28 cellular contexts compared by ENCODE assay signal in the genomic region with DNA sequence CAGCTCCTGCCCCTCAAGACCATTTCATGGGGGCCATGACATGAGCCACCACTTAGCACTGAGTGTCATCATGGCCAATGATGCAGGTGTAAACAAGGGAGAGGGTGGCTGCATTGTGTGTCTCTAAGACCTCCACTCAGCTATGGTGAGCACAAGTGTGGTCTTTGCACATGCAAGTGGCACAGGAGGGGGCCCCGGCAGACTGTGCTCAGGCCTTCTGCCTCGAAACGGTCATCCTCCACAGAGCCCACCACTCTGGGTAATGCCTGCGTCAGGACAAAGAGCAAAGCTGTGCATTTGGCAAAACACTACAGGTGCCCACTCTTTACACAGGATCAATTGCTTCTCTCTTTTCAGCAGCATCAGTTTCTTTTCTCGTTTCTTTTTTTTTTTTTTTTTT.
"Had no signal": no experiment of that assay in that cellular context is flagged by ENCODE, and none has a peak within 500 bp of the region (broad histone marks: within the 10 kb centered on the region; RNA-seq: fewer than 3 reads in every experiment).

No MANE protein-coding gene starts in this region.

- H3K27ac ChIP-seq: colonic mucosa, gastrocnemius medialis, left lung, neural progenitor cell, prostate gland, right atrium auricular region, sigmoid colon, thoracic aorta had no signal

- H3K9me3 Mint-ChIP-seq: dendritic cell treated with granulocyte-macrophage colony-stimulating factor and Interleukin-4, amounts not matched to agents 40 ng/mL and 50 ng/mL, for 4 days; endodermal cell; naive thymus-derived CD4-positive, alpha-beta T cell; nephron; neural progenitor cell; stimulated activated memory B cell treated with anti-CD40 and anti-IgM and Interleukin-4, amounts not matched to agents 10 μg/mL and 1 μg/mL and 100 μg/mL, for 72 hours; type B pancreatic cell had no signal

- H3K27me3 ChIP-seq: colonic mucosa, gastrocnemius medialis, left lung, neural progenitor cell, right atrium auricular region, sigmoid colon had no signal

- FAIRE-seq: islet of Langerhans, urothelium cell line had no signal

- H3K27ac Mint-ChIP-seq: endodermal cell; naive thymus-derived CD4-positive, alpha-beta T cell; neural progenitor cell; stimulated activated memory B cell treated with anti-CD40 and anti-IgM and Interleukin-4, amounts not matched to agents 10 μg/mL and 1 μg/mL and 100 μg/mL, for 72 hours had no signal

- H3K4me1 Mint-ChIP-seq: stimulated activated memory B cell treated with anti-CD40 and anti-IgM and Interleukin-4, amounts not matched to agents 10 μg/mL and 1 μg/mL and 100 μg/mL, for 72 hours had no signal

- DNase-seq: colonic mucosa; effector CD8-positive, alpha-beta T cell; foreskin fibroblast; gastrocnemius medialis; head of caudate nucleus; left cardiac atrium; mammary epithelial cell; mesendoderm; midbrain; naive thymus-derived CD4-positive, alpha-beta T cell; nucleus accumbens; sigmoid colon; stimulated activated CD4-positive, alpha-beta T cell treated with anti-CD3 and anti-CD28 coated beads, Interleukin-2, amount 100 ng/mL, for 24 hours; stimulated activated CD4-positive, alpha-beta T cell treated with anti-CD3 and anti-CD28 coated beads, Interleukin-4, amount 100 ng/mL, for 24 hours; stimulated activated naive CD8-positive, alpha-beta T cell treated with anti-CD3 and anti-CD28 coated beads, Interleukin-15, Interleukin-2, amounts not matched to agents 100 U/mL and 50 U/mL, for 24 hours had no signal

- H3K4me2 ChIP-seq: neural progenitor cell had no signal

- H3K9ac ChIP-seq: neural progenitor cell had no signal

- H3K36me3 Mint-ChIP-seq: neural progenitor cell; stimulated activated memory B cell treated with anti-CD40 and anti-IgM and Interleukin-4, amounts not matched to agents 10 μg/mL and 1 μg/mL and 100 μg/mL, for 72 hours had no signal

- H2AFZ ChIP-seq: neural progenitor cell had no signal

- H3K36me3 ChIP-seq: colonic mucosa, gastrocnemius medialis, left lung, neural progenitor cell, prostate gland, right atrium auricular region, sigmoid colon, thoracic aorta had no signal

- H3K4me3 ChIP-seq: colonic mucosa, gastrocnemius medialis, left lung, neural progenitor cell, prostate gland, right atrium auricular region, sigmoid colon, thoracic aorta had no signal

- ATAC-seq: esophagus mucosa; gastrocnemius medialis; left cardiac atrium; left lung; naive thymus-derived CD4-positive, alpha-beta T cell; stimulated activated memory B cell treated with anti-CD40 and anti-IgM and Interleukin-4, amounts not matched to agents 10 μg/mL and 1 μg/mL and 100 μg/mL, for 72 hours; stimulated activated naive CD8-positive, alpha-beta T cell treated with anti-CD3 and anti-CD28 coated beads, Interleukin-15, Interleukin-2, amounts not matched to agents 100 U/mL and 50 U/mL, for 24 hours had no signal

- H3K27me3 Mint-ChIP-seq: type B pancreatic cell had no signal

- H3K9me3 ChIP-seq: colonic mucosa, gastrocnemius medialis, left lung, prostate gland, right atrium auricular region, sigmoid colon, thoracic aorta had no signal

- H3K4me3 Mint-ChIP-seq: dendritic cell treated with granulocyte-macrophage colony-stimulating factor and Interleukin-4, amounts not matched to agents 40 ng/mL and 50 ng/mL, for 4 days; endodermal cell; naive thymus-derived CD4-positive, alpha-beta T cell; nephron; neural progenitor cell; stimulated activated memory B cell treated with anti-CD40 and anti-IgM and Interleukin-4, amounts not matched to agents 10 μg/mL and 1 μg/mL and 100 μg/mL, for 72 hours; type B pancreatic cell had no signal

- H3K4me1 ChIP-seq: neural progenitor cell, prostate gland had no signal
